ENCODE assay signal across 1 cellular context in the genomic region with DNA sequence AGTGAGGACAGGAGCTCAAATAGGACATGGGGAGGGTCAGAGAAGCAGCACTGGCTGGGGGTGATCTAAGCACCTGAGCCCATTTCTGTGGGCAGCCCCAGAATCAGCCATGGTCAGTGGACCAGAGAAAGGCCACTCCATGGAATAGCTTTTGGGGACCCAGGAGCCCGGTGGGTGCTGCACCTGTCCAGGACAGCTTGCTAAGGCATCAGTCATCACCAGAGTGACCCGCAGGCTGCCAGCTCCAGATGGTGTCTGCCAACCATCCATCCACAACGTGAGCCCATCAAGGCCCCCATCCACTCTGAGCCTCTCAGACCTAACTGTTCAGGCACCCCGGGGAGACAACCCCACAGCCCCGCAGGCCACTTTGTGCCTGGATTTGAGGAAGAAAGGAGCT.
TF ChIP-seq lines count a peak whose summit lies in the region.

No MANE protein-coding gene starts in this region.

TF ChIP-seq in H1, 55 proteins besides CTCF, POLR2A, EP300 and RAD21:
- no peak for TF ChIP-seq BRCA1 (IDR thresholded peaks at IDR 0.05; ENCODE audit: low read depth, low read length)
- TF ChIP-seq CHD2 (IDR thresholded peaks at IDR 0.05; ENCODE audit: low read length): no peak
- TF ChIP-seq BACH1 (IDR thresholded peaks at IDR 0.05; ENCODE audit: low read length): no peak
- no peak for TF ChIP-seq RXRA (IDR thresholded peaks at IDR 0.05; ENCODE audit: insufficient read depth, low read depth, low read length)
- no peak for TF ChIP-seq CBX8 (IDR thresholded peaks at IDR 0.05; ENCODE audit: borderline replicate concordance, low read depth, low read length)
- no peak for TF ChIP-seq TAF7 (optimal IDR thresholded peaks at IDR 0.05; ENCODE audit: borderline replicate concordance, low read depth, low read length)
- no peak for TF ChIP-seq YY1 (IDR thresholded peaks at IDR 0.05; ENCODE audit: low read depth, low read length)
- no peak for TF ChIP-seq RBBP5 (IDR thresholded peaks at IDR 0.05; ENCODE audit: borderline replicate concordance, low read depth, low read length)
- no peak for TF ChIP-seq SRF (IDR thresholded peaks at IDR 0.05; ENCODE audit: low read depth, low read length)
- no peak for TF ChIP-seq FOSL1 (IDR thresholded peaks at IDR 0.05; ENCODE audit: insufficient read depth, low read depth, low read length)
- no peak for TF ChIP-seq HDAC2 (IDR thresholded peaks at IDR 0.05; ENCODE audit: borderline replicate concordance in 1 of 2, low read depth in 2 of 2, low read length in 2 of 2)
- no peak for TF ChIP-seq CHD1 (IDR thresholded peaks at IDR 0.05; ENCODE audit: low read depth, low read length)
- no peak for TF ChIP-seq GTF2F1 (IDR thresholded peaks at IDR 0.05; ENCODE audit: borderline replicate concordance, low read depth, low read length)
- no peak for TF ChIP-seq CREB1 (IDR thresholded peaks at IDR 0.05)
- TF ChIP-seq SUZ12 (IDR thresholded peaks at IDR 0.05; ENCODE audit: low read length): no peak
- no peak for TF ChIP-seq MAFK (IDR thresholded peaks at IDR 0.05; ENCODE audit: low read depth, low read length)
- TF ChIP-seq RNF2 (IDR thresholded peaks at IDR 0.05; ENCODE audit: borderline replicate concordance, low read depth, low read length, missing control alignments, poor library complexity, severe bottlenecking): no peak
- TF ChIP-seq POU5F1 (IDR thresholded peaks at IDR 0.05; ENCODE audit: low read depth, low read length): no peak
